ENCODE assay signal across 1 cellular context in the genomic region with DNA sequence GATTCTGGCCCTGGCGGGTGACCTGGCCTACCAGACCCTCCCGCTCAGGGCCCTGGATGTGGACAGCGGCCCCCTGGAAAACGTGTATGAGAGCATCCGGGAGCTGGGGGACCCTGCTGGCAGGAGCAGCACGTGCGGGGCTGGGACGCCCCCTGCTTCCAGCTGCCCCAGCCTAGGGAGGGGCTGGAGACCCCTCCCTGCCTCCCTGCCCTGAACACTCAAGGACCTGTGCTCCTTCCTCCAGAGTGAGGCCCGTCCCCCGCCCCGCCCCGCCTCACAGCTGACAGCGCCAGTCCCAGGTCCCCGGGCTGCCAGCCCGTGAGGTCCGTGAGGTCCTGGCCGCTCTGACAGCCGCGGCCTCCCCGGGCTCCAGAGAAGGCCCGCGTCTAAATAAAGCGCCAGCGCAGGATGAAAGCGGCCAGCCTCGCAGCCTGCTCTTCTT.
TF ChIP-seq lines count a peak whose summit lies in the region.

No MANE protein-coding gene starts in this region.

TF ChIP-seq in A549, 52 proteins besides CTCF, POLR2A, EP300 and RAD21 (continued from another document):
- TF ChIP-seq CBX2 (IDR thresholded peaks at IDR 0.05; ENCODE audit: borderline replicate concordance, low read depth) (no peak), JUNB (IDR thresholded peaks at IDR 0.05) (no peak), EHMT2 (IDR thresholded peaks at IDR 0.05; ENCODE audit: low read depth) (no peak)
TF ChIP-seq in A549: peak in this region for 0.
